Comparison of ENCODE assay signal across 25 cellular contexts in the genomic region with DNA sequence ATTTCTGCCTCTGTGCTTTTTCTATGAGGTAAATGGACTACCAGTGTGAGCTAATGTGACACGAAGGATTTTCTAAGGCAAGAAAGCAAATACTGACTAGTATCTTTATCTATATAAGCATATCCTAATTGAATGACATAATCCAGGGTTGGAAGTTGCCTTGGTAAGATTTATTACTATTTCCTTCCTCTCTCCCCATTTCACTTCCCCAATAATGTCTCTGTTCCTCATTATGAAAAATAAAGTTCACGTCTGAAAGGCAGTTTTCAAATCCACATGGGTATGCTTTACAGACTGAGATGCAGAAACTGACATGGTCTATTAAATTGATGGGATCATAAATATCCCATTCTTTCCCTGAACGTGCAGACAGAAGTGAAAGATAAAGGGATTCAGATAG.
A peak's percentile ranks its signal among the peaks of the same experiment; 100 is the strongest.
DNase-seq lines count a peak whose midpoint lies in the region; ATAC-seq and TF ChIP-seq lines count a peak whose summit lies in the region.
"Had no signal": no experiment of that assay in that cellular context is flagged by ENCODE, and none has a peak within 500 bp of the region (broad histone marks: within the 10 kb centered on the region; RNA-seq: fewer than 3 reads in every experiment).

No MANE protein-coding gene starts in this region.

- H3K27ac ChIP-seq in lower lobe of right lung, result no peak overlapping the region
- H3K27ac ChIP-seq: SJSA1, transverse colon had no signal

- H3K4me1 ChIP-seq in lower lobe of right lung, result no peaks in the 10 kb centered on the region
- H3K4me1 ChIP-seq: Caco-2, SJSA1, transverse colon had no signal

- ATAC-seq in SK-N-SH treated with all-trans-retinoic acid at 6 μM for 48 hours, result no peak
- ATAC-seq in lower lobe of right lung, result peak; percentile 59 to 61
- ATAC-seq in GM18867 (IDR thresholded peaks at IDR 0.05; ENCODE audit: unreplicated experiment), result no peak
- ATAC-seq: Panc1 had no signal

- peaks cover 42% of the 10 kb centered on the region for H3K4me1 Mint-ChIP-seq in CD14-positive monocyte
- H3K4me1 Mint-ChIP-seq: activated CD4-positive, alpha-beta memory T cell treated with anti-CD3 and anti-CD28 coated beads, Interleukin-2, amount 10 ng/mL, durations not matched to agents 7 days and 5 days; activated naive CD8-positive, alpha-beta T cell treated with anti-CD3 and anti-CD28 coated beads for 36 hours had no signal

- intact Hi-C loops in CD14-positive monocyte (cut with micrococcal nuclease) (loop anchor here in 1 of 2 donors (10.0 kb wide), 1 partner anchor 892 kb away; the partner anchor contains the start of gene CEP152), lower lobe of right lung (cut with DNase I) (no loop called here)

- H3K4me3 ChIP-seq in lower lobe of right lung, result no peak overlapping the region
- H3K4me3 ChIP-seq: lung, SJSA1, transverse colon had no signal

- H3K36me3 ChIP-seq in lower lobe of right lung, result no peaks in the 10 kb centered on the region
- H3K36me3 ChIP-seq: SJSA1, transverse colon had no signal

- peaks cover 22% of the 10 kb centered on the region for H3K9me3 ChIP-seq in lower lobe of right lung
- H3K9me3 ChIP-seq: Caco-2 had no signal

- no peaks in the 10 kb centered on the region for H3K27me3 ChIP-seq in lower lobe of right lung (ENCODE audit: low read depth)
- H3K27me3 ChIP-seq: SJSA1, transverse colon had no signal

- no peaks in the 10 kb centered on the region for H3K27me3 Mint-ChIP-seq in CD14-positive monocyte (ENCODE audit: low read depth in 3 of 3)
- H3K27me3 Mint-ChIP-seq: activated naive CD8-positive, alpha-beta T cell treated with anti-CD3 and anti-CD28 coated beads for 36 hours; progenitor cell of endocrine pancreas had no signal

- peak overlapping the region in 1 of 2 donors; percentile 65 for H3K4me3 Mint-ChIP-seq in CD14-positive monocyte
- H3K4me3 Mint-ChIP-seq: activated CD4-positive, alpha-beta memory T cell treated with anti-CD3 and anti-CD28 coated beads, Interleukin-2, amount 10 ng/mL, durations not matched to agents 7 days and 5 days; activated naive CD8-positive, alpha-beta T cell treated with anti-CD3 and anti-CD28 coated beads for 36 hours had no signal

- peak overlapping the region; percentile 43 to 91 (median 86) for H3K27ac Mint-ChIP-seq in CD14-positive monocyte
- H3K27ac Mint-ChIP-seq: activated CD4-positive, alpha-beta memory T cell treated with anti-CD3 and anti-CD28 coated beads, Interleukin-2, amount 10 ng/mL, durations not matched to agents 7 days and 5 days; activated naive CD8-positive, alpha-beta T cell treated with anti-CD3 and anti-CD28 coated beads for 36 hours; progenitor cell of endocrine pancreas had no signal

- TF ChIP-seq CTCF in CD14-positive monocyte (IDR thresholded peaks at IDR 0.05), result no peak
- no peak for TF ChIP-seq CTCF in lower lobe of right lung (IDR thresholded peaks at IDR 0.05)

- peaks cover 18 to 38% (median 29%) of the 10 kb centered on the region in 7 donors for H3K9me3 Mint-ChIP-seq in CD14-positive monocyte

- H3K36me3 Mint-ChIP-seq in CD14-positive monocyte, result peaks cover 10 to 16% of the 10 kb centered on the region in 2 donors
- H3K36me3 Mint-ChIP-seq: activated naive CD8-positive, alpha-beta T cell treated with anti-CD3 and anti-CD28 coated beads for 36 hours had no signal

- DNase-seq in CD14-positive monocyte (ENCODE audit: low spot score), result no peak
- peak; percentile 99 for DNase-seq in MV-4-11 (lab: John Stamatoyannopoulos, UW)
- DNase-seq in lower lobe of right lung, result no peak
- no peak for DNase-seq in NCI-H1105 (lab: John Stamatoyannopoulos, UW)
- DNase-seq in activated CD4-positive, alpha-beta T cell treated with anti-CD3 and anti-CD28 coated beads, Interleukin-2, amount 50 U/mL, for 1 hour, result no peak
- no peak for DNase-seq in NK-92 treated with Interleukin-12 subunit alpha and Interleukin-12 subunit beta, amount 100 ng/mL, for 24 hours (lab: John Stamatoyannopoulos, UW)
- DNase-seq: activated CD4-positive, alpha-beta memory T cell treated with anti-CD3 and anti-CD28 coated beads, Interleukin-2, amount 10 ng/mL, durations not matched to agents 7 days and 5 days; activated naive CD8-positive, alpha-beta T cell treated with anti-CD3 and anti-CD28 coated beads for 36 hours; Caco-2; central memory CD4-positive, alpha-beta T cell; dermis blood vessel endothelial cell; DMS79; H7; islet precursor cell; NCI-H1417; NCI-H2081 treated with DMSO at 0.1 percent for 48 hours; NCI-H446; T-helper 9 cell; transverse colon had no signal

TF ChIP-seq in SK-N-SH treated with all-trans-retinoic acid at 6 μM for 48 hours, 23 proteins besides CTCF, POLR2A, EP300 and RAD21:
- TF ChIP-seq ISL1 (CRISPR knock-in tag; IDR thresholded peaks at IDR 0.05), result peak; percentile 66
- TF ChIP-seq, protein P1, sequence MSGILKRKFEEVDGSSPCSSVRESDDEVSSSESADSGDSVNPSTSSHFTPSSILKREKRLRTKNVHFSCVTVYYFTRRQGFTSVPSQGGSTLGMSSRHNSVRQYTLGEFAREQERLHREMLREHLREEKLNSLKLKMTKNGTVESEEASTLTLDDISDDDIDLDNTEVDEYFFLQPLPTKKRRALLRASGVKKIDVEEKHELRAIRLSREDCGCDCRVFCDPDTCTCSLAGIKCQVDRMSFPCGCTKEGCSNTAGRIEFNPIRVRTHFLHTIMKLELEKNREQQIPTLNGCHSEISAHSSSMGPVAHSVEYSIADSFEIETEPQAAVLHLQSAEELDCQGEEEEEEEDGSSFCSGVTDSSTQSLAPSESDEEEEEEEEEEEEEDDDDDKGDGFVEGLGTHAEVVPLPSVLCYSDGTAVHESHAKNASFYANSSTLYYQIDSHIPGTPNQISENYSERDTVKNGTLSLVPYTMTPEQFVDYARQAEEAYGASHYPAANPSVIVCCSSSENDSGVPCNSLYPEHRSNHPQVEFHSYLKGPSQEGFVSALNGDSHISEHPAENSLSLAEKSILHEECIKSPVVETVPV (CRISPR knock-in tag; IDR thresholded peaks at IDR 0.05), result no peak

Comparison
In these comparisons a context has a peak if more than half of its experiments do, and no peak if none do; other contexts are left out.
1. ATAC-seq: peak in lower lobe of right lung (2 of 2); none in SK-N-SH treated with all-trans-retinoic acid at 6 μM for 48 hours (single experiment) and GM18867 (single experiment).